ENCODE assay signal across 24 cellular contexts in genomic region chr10:62172465-62172864, GRCh38.
"Had no signal": no experiment of that assay in that cellular context is flagged by ENCODE, and none has a peak within 500 bp of the region (broad histone marks: within the 10 kb centered on the region; RNA-seq: fewer than 3 reads in every experiment).

No MANE protein-coding gene starts in this region.

- FAIRE-seq: islet of Langerhans, kidney had no signal

- H3K27me3 Mint-ChIP-seq: naive thymus-derived CD8-positive, alpha-beta T cell; progenitor cell of endocrine pancreas; stimulated activated memory B cell treated with anti-CD40 and anti-IgM and Interleukin-4, amounts not matched to agents 10 μg/mL and 1 μg/mL and 100 μg/mL, for 72 hours; stimulated activated naive CD8-positive, alpha-beta T cell treated with anti-CD3 and anti-CD28 coated beads, Interleukin-15, amount 100 ng/mL, for 72 hours; type B pancreatic cell had no signal

- DNase-seq: hippocampal formation; kidney; left colon; left lung; lower lobe of right lung; mammary epithelial cell; naive thymus-derived CD8-positive, alpha-beta T cell; ovary; right lobe of liver; stimulated activated CD4-positive, alpha-beta T cell treated with anti-CD3 and anti-CD28 coated beads, Interleukin-1b, Interleukin-23, amount 100 ng/mL, for 48 hours; stimulated activated CD4-positive, alpha-beta T cell treated with anti-CD3 and anti-CD28 coated beads, Interleukin-2, amount 100 ng/mL, for 48 hours; stimulated activated CD4-positive, alpha-beta T cell treated with anti-CD3 and anti-CD28 coated beads, Interleukin-4, amount 100 ng/mL, for 4 hours; stimulated activated CD8-positive, alpha-beta memory T cell treated with anti-CD3 and anti-CD28 coated beads, Interleukin-4, amount 100 ng/mL, for 48 hours; stimulated activated naive CD4-positive, alpha-beta T cell treated with Interleukin-2 at 50 U/mL for 16 hours; stimulated activated naive CD8-positive, alpha-beta T cell treated with anti-CD3 and anti-CD28 coated beads, Interleukin-15, amount 100 ng/mL, for 72 hours; substantia nigra had no signal

- H3K4me3 Mint-ChIP-seq: naive thymus-derived CD8-positive, alpha-beta T cell; stimulated activated memory B cell treated with anti-CD40 and anti-IgM and Interleukin-4, amounts not matched to agents 10 μg/mL and 1 μg/mL and 100 μg/mL, for 72 hours; stimulated activated naive CD8-positive, alpha-beta T cell treated with anti-CD3 and anti-CD28 coated beads, Interleukin-15, amount 100 ng/mL, for 72 hours; type B pancreatic cell had no signal

- H3K27ac Mint-ChIP-seq: naive thymus-derived CD8-positive, alpha-beta T cell; progenitor cell of endocrine pancreas; stimulated activated memory B cell treated with anti-CD40 and anti-IgM and Interleukin-4, amounts not matched to agents 10 μg/mL and 1 μg/mL and 100 μg/mL, for 72 hours; stimulated activated naive CD8-positive, alpha-beta T cell treated with anti-CD3 and anti-CD28 coated beads, Interleukin-15, amount 100 ng/mL, for 72 hours; type B pancreatic cell had no signal

- H3K27me3 ChIP-seq: left lung, ovary, right atrium auricular region, right lobe of liver, tibial nerve, vagina had no signal

- ATAC-seq: left colon; left lung; lower lobe of right lung; naive thymus-derived CD8-positive, alpha-beta T cell; right lobe of liver; stimulated activated memory B cell treated with anti-CD40 and anti-IgM and Interleukin-4, amounts not matched to agents 10 μg/mL and 1 μg/mL and 100 μg/mL, for 72 hours; stimulated activated naive CD8-positive, alpha-beta T cell treated with anti-CD3 and anti-CD28 coated beads, Interleukin-15, amount 100 ng/mL, for 72 hours had no signal

- H3K4me3 ChIP-seq: left lung, lower lobe of right lung, ovary, right atrium auricular region, right lobe of liver, smooth muscle cell, tibial nerve, vagina had no signal

- H3K4me2 ChIP-seq: smooth muscle cell had no signal

- H3K36me3 ChIP-seq: left lung, lower lobe of right lung, ovary, right atrium auricular region, right lobe of liver, tibial nerve, vagina had no signal

- H3K27ac ChIP-seq: left lung, lower lobe of right lung, ovary, right atrium auricular region, right lobe of liver, tibial nerve, vagina had no signal

- H3K4me1 ChIP-seq: lower lobe of right lung, right atrium auricular region, right lobe of liver, tibial nerve, vagina had no signal

- H3K9me3 ChIP-seq: lower lobe of right lung, ovary, right lobe of liver, vagina had no signal

- H3K4me1 Mint-ChIP-seq: stimulated activated memory B cell treated with anti-CD40 and anti-IgM and Interleukin-4, amounts not matched to agents 10 μg/mL and 1 μg/mL and 100 μg/mL, for 72 hours had no signal
